ENCODE assay signal across 8 cellular contexts in the genomic region with DNA sequence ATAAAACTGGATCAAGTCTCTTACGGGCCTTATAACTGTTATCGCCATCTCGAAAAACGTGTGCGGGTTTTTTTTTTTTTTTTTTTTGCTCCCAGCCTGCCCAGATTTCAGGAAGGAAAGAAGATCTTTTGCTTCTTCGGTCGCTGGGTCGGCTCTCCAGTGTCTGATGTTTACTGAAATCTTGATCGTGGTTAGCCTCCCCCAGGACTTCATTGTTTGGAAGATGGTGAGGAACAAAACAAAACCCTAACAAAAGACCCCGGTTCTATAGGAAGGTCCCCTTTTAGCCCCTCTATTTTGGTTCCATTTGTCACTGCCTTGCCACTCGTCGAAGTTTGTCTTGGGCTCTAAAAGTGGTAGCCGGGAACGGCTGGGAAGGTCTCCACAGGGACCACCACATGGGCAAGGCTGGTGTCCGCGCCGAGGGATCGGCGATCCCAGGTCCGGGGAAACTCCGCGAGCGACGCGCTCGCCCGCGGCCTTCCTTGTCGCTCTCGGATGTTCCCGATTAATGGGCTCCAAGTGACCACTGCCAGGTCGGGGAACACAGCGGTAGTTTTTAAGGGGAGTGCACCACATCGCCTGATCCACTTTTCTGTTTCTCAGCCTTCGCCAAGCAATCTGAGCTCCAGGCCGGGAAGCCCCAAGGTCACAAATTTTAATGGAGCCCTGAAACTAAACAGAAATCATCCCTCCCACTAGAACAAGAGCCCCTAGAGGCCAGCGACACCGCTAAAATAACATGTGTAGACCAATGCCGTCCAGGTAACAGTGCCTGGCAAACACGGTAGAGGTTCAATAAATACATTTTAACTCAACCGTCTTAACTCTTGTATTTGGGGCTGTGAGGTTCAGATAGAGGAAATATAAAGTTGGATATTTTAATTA. TPM values are rescaled to one million over a fixed set of nuclear protein-coding genes. Genes with fewer than 3 reads are reported as not detected.
DNase-seq lines count a peak whose midpoint lies in the region; ATAC-seq and TF ChIP-seq lines count a peak whose summit lies in the region.

No MANE protein-coding gene starts in this region.

- intact Hi-C loops in Right ventricle myocardium inferior (cut with DNase I), result loop anchor here (1.0 kb wide), 3 partner anchors 27 to 86 kb away; a partner anchor contains a TSS
- intact Hi-C loops in cardiac septum (cut with DNase I), result loop anchor here (1.0 to 10.0 kb wide), 4 partner anchors 27 to 88 kb away; a partner anchor contains a TSS

- no peak for TF ChIP-seq CTCF in lung (IDR thresholded peaks at IDR 0.05; ENCODE audit: control extremely low read depth, extremely low read depth)

- peaks cover 2 to 13% of the 10 kb centered on the region in 2 donors for H3K36me3 ChIP-seq in lung (ENCODE audit: control insufficient read depth in 2 of 2, insufficient read depth in 2 of 2, low read length in 2 of 2)

- peak; percentile 43 for ATAC-seq in Right ventricle myocardium inferior
- peak; percentile 3 for ATAC-seq in HG03025 (IDR thresholded peaks at IDR 0.05; ENCODE audit: low FRiP score, unreplicated experiment)
- peak; percentile 21 for ATAC-seq in lung (ENCODE audit: insufficient read depth, low FRiP score)

- H3K9me3 ChIP-seq in lung (ENCODE audit: control insufficient read depth in 2 of 2, insufficient read depth in 1 of 2, low read length in 1 of 2), result no peaks in the 10 kb centered on the region

- H3K27me3 ChIP-seq in lung (ENCODE audit: control insufficient read depth, insufficient read depth), result no peaks in the 10 kb centered on the region

- H3K4me3 ChIP-seq in lung, result peak overlapping the region; percentile 59

- DNase-seq in Right ventricle myocardium inferior (ENCODE audit: missing footprints), result no peak
- no peak for DNase-seq in cardiac septum (ENCODE audit: low spot score)
- DNase-seq in NCI-H526 (lab: John Stamatoyannopoulos, UW), result peak; percentile 37 to 70
- peak; percentile 33 to 54 for DNase-seq in activated CD4-positive, alpha-beta T cell treated with anti-CD3 and anti-CD28 coated beads, Interleukin-2, amount 50 U/mL, for 48 hours
- DNase-seq in ecto neural progenitor cell (ENCODE audit: low spot score), result peak; percentile 79
- peak; percentile 55 for DNase-seq in lung (ENCODE audit: low spot score)
- peak; percentile 4 for DNase-seq in stimulated activated CD8-positive, alpha-beta memory T cell treated with anti-CD3 and anti-CD28 coated beads, Interleukin-4, amount 100 ng/mL, for 24 hours (ENCODE audit: low read depth)

- 0% methylated on average over 41 of the region's 41 CpGs for WGBS in lung, 2 donors

- peak overlapping the region; percentile 98 to 99 for H3K27ac ChIP-seq in lung (ENCODE audit: low read depth in 1 of 2, low read length in 1 of 2)

- no peaks in the 10 kb centered on the region for H3K4me1 ChIP-seq in lung (ENCODE audit: control insufficient read depth in 2 of 2, insufficient read depth in 2 of 2, low read length in 2 of 2)

RNA-seq across cellular contexts. Expression of a gene that starts 27.0 kb away (rescaled TPM):
- total RNA-seq in Right ventricle myocardium inferior (18.5 TPM), cardiac septum (21.0 TPM), lung (10 to 100 TPM; 47.0 to 81.9 TPM)
- polyA plus RNA-seq in lung, result 10 to 100 TPM; 34.8 to 45.1 TPM

Comparison
In these comparisons a context has a peak if more than half of its experiments do, and no peak if none do; other contexts are left out.
1. DNase-seq: peak in NCI-H526 (2 of 2), activated CD4-positive, alpha-beta T cell treated with anti-CD3 and anti-CD28 coated beads, Interleukin-2, amount 50 U/mL, for 48 hours (2 of 2), ecto neural progenitor cell (single experiment), lung (single experiment) and stimulated activated CD8-positive, alpha-beta memory T cell treated with anti-CD3 and anti-CD28 coated beads, Interleukin-4, amount 100 ng/mL, for 24 hours (single experiment); none in Right ventricle myocardium inferior (single experiment) and cardiac septum (single experiment).
2. Peak in every context shown above with its lines, with median percentiles within 50 percentile points of each other: ATAC-seq.